ENCODE assay signal across 8 cellular contexts in the genomic region with DNA sequence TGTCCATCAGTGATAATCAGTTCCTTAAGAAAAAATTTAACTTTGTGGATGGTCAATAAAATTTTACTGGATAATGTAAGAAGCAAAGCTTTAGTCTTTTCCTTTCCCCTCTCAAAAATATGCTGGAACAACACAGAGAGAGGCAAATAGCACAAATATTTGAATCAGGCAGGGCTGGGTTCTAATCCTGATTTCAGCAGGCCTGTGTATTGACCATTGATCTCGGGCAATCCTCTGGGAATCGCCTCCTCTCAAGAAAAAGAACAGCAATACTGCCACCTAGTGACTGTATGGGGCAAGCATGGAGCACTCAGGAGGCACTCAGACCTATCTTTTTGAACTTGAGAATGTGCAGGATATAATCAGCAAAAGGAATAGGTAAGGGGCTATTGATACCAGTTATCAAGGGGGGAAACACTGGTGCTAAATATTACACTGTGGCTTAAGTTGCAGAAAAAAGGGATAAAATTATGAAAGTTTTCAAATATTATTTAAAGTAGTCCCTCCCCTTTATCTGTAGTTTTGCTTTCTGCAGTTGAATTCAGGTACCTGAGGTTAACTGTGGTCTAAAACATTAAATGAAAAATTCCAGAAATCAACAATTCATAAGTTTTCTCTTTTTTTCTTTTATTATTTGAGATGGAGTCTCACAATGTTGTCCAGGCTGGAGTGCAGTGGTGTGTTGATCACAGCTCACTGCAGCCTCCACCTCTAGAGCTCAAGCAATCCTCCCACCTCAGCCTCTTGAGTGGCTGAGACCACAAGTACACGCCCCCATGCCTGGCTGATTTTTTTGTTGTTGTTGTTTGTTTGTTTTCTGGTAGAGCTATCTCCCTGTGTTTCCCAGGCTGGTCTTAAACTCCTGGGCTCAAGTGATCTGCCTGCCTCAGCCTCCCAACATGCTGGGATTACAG.
A peak's percentile ranks its signal among the peaks of the same experiment; 100 is the strongest.
DNase-seq lines count a peak whose midpoint lies in the region; ATAC-seq and TF ChIP-seq lines count a peak whose summit lies in the region.

No MANE protein-coding gene starts in this region.

- TF ChIP-seq CTCF in H9 (conservative IDR thresholded peaks at IDR 0.05) (peak; percentile 88), WERI-Rb-1 (IDR thresholded peaks at IDR 0.05; ENCODE audit: low read depth, low read length) (peak; percentile 72), mucosa of descending colon (IDR thresholded peaks at IDR 0.05) (peak; percentile 60), upper lobe of left lung (IDR thresholded peaks at IDR 0.05) (peak; percentile 60 to 76 (median 68))

- H3K4ac ChIP-seq in H9 (ENCODE audit: low read depth, low read length): no peak overlapping the region

- H3K79me1 ChIP-seq in H9 (ENCODE audit: insufficient read depth, low read depth, low read length, poor library complexity, severe bottlenecking): no peaks in the 10 kb centered on the region

- no peak for TF ChIP-seq EP300 in upper lobe of left lung (IDR thresholded peaks at IDR 0.05)

- no peak overlapping the region for H4K91ac ChIP-seq in H9 (ENCODE audit: insufficient read length, low read depth, low read length)

- H4K20me1 ChIP-seq in H9 (ENCODE audit: control insufficient read depth, insufficient read depth, insufficient read length): no peaks in the 10 kb centered on the region

- intact Hi-C loops in mucosa of descending colon (cut with DNase I, micrococcal nuclease): loop anchor here (5.0 to 10.0 kb wide), 3 partner anchors 164 to 466 kb away; no protein-coding TSS in a partner anchor
- intact Hi-C loops in activated T-helper 2 cell treated with anti-CD3 and anti-CD28 coated beads, Interferon-gamma antibody, Interleukin-2, Interleukin-4, amounts not matched to agents 10 μg/mL and 5 μg/mL and 100 μg/mL, durations not matched to agents 14 hours and 24 hours and 36 hours (cut with micrococcal nuclease): loop anchor here (1.0 to 5.0 kb wide), 7 partner anchors 101 to 776 kb away; a partner anchor contains a TSS

- H3K4me3 ChIP-seq in WERI-Rb-1 (ENCODE audit: low read depth, low read length): no peak overlapping the region
- H3K4me3 ChIP-seq in mucosa of descending colon: no peak overlapping the region
- no peak overlapping the region for H3K4me3 ChIP-seq in upper lobe of left lung

- no peak overlapping the region for H3K4me2 ChIP-seq in H9 (ENCODE audit: insufficient read depth, insufficient read length, low read length)

- no peak overlapping the region for H4K5ac ChIP-seq in H9 (ENCODE audit: insufficient read length, low read depth, low read length)

- H2BK5ac ChIP-seq in H9 (ENCODE audit: insufficient read length, low read length): no peak overlapping the region

- H2BK12ac ChIP-seq in H9 (ENCODE audit: insufficient read length, low read depth, low read length): no peak overlapping the region

- no peak overlapping the region for H2BK20ac ChIP-seq in H9 (ENCODE audit: low read depth, low read length, poor library complexity, severe bottlenecking)

- H3K4me1 ChIP-seq in H9 (ENCODE audit: insufficient read depth, low read length) (peaks cover 8% of the 10 kb centered on the region; the same call in 1 of the 2 replicates), mucosa of descending colon (ENCODE audit: low read depth) (peaks cover 16% of the 10 kb centered on the region), upper lobe of left lung (peaks cover 9 to 14% (median 11%) of the 10 kb centered on the region in 4 donors)

- no peak overlapping the region for H2AFZ ChIP-seq in H9 (ENCODE audit: low read length)

- H3K36me3 Mint-ChIP-seq in H9 (ENCODE audit: insufficient read depth in 1 of 3, low read depth in 3 of 3): no peaks in the 10 kb centered on the region
- H3K36me3 Mint-ChIP-seq in activated T-helper 2 cell treated with anti-CD3 and anti-CD28 coated beads, Interferon-gamma antibody, Interleukin-2, Interleukin-4, amounts not matched to agents 10 μg/mL and 5 μg/mL and 100 μg/mL, durations not matched to agents 14 hours and 24 hours and 36 hours (ENCODE audit: low read depth): no peaks in the 10 kb centered on the region

- no peak overlapping the region for H3K56ac ChIP-seq in H9 (ENCODE audit: insufficient read length, low read depth, low read length)

- no peaks in the 10 kb centered on the region for H3K9me3 Mint-ChIP-seq in H9
- H3K9me3 Mint-ChIP-seq in activated T-helper 2 cell treated with anti-CD3 and anti-CD28 coated beads, Interferon-gamma antibody, Interleukin-2, Interleukin-4, amounts not matched to agents 10 μg/mL and 5 μg/mL and 100 μg/mL, durations not matched to agents 14 hours and 24 hours and 36 hours: no peaks in the 10 kb centered on the region

- H3K23ac ChIP-seq in H9 (ENCODE audit: insufficient read length, low read depth, low read length): no peak overlapping the region

- no peaks in the 10 kb centered on the region for H3K23me2 ChIP-seq in H9 (ENCODE audit: insufficient read length, low read depth, low read length, poor library complexity, severe bottlenecking)

- peaks cover 59% of the 10 kb centered on the region in 2 experiments for H3K4me1 Mint-ChIP-seq in H9
- peaks cover 47% of the 10 kb centered on the region for H3K4me1 Mint-ChIP-seq in activated T-helper 2 cell treated with anti-CD3 and anti-CD28 coated beads, Interferon-gamma antibody, Interleukin-2, Interleukin-4, amounts not matched to agents 10 μg/mL and 5 μg/mL and 100 μg/mL, durations not matched to agents 14 hours and 24 hours and 36 hours (ENCODE audit: low read depth)

- H2BK120ac ChIP-seq in H9 (ENCODE audit: low read depth, low read length, poor library complexity, severe bottlenecking): no peak overlapping the region

- H4K8ac ChIP-seq in H9 (replicated peaks; ENCODE audit: insufficient read length, low read depth, low read length): no peak overlapping the region

- H3K27ac Mint-ChIP-seq in H9: peak overlapping the region; percentile 45 to 77 (median 68); a peak in 5 of 7 replicates
- H3K27ac Mint-ChIP-seq in activated T-helper 2 cell treated with anti-CD3 and anti-CD28 coated beads, Interferon-gamma antibody, Interleukin-2, Interleukin-4, amounts not matched to agents 10 μg/mL and 5 μg/mL and 100 μg/mL, durations not matched to agents 14 hours and 24 hours and 36 hours: no peak overlapping the region

- no peaks in the 10 kb centered on the region for H3K9me3 ChIP-seq in H9 (ENCODE audit: control insufficient read depth, low read depth, low read length)
- H3K9me3 ChIP-seq in WERI-Rb-1 (ENCODE audit: severe bottlenecking): no peaks in the 10 kb centered on the region
- no peaks in the 10 kb centered on the region for H3K9me3 ChIP-seq in mucosa of descending colon
- no peaks in the 10 kb centered on the region for H3K9me3 ChIP-seq in upper lobe of left lung

- H3K18ac ChIP-seq in H9 (ENCODE audit: insufficient read length, low read depth, low read length): no peak overlapping the region

- no peak overlapping the region for H3K9ac ChIP-seq in H9 (ENCODE audit: extremely low read depth, insufficient read length, low read length)

- no peaks in the 10 kb centered on the region; the same call in 1 of the 2 replicates for H3K27me3 Mint-ChIP-seq in H9 (ENCODE audit: low read depth)
- no peaks in the 10 kb centered on the region for H3K27me3 Mint-ChIP-seq in activated T-helper 2 cell treated with anti-CD3 and anti-CD28 coated beads, Interferon-gamma antibody, Interleukin-2, Interleukin-4, amounts not matched to agents 10 μg/mL and 5 μg/mL and 100 μg/mL, durations not matched to agents 14 hours and 24 hours and 36 hours (ENCODE audit: low read depth)

- H2AK5ac ChIP-seq in H9 (ENCODE audit: insufficient read length, low read length): no peak overlapping the region

- no peaks in the 10 kb centered on the region for H3K79me2 ChIP-seq in H9 (ENCODE audit: insufficient read depth, low read length)

- H3K27me3 ChIP-seq in H9 (ENCODE audit: insufficient read depth, low read length) (no peaks in the 10 kb centered on the region), WERI-Rb-1 (ENCODE audit: insufficient read depth, low read depth, severe bottlenecking) (no peaks in the 10 kb centered on the region), upper lobe of left lung (no peaks in the 10 kb centered on the region)

- H3K14ac ChIP-seq in H9 (ENCODE audit: insufficient read depth, low read length): no peak overlapping the region

- no peak overlapping the region for H3T11ph ChIP-seq in H9 (ENCODE audit: low read length)

- H2BK15ac ChIP-seq in H9 (ENCODE audit: low read depth, low read length): no peak overlapping the region

- no peaks in the 10 kb centered on the region for H3K36me3 ChIP-seq in WERI-Rb-1
- peaks cover 6% of the 10 kb centered on the region for H3K36me3 ChIP-seq in mucosa of descending colon (ENCODE audit: low read depth)
- H3K36me3 ChIP-seq in upper lobe of left lung: no peaks in the 10 kb centered on the region

- H3K4me3 Mint-ChIP-seq in H9: no peak overlapping the region
- H3K4me3 Mint-ChIP-seq in activated T-helper 2 cell treated with anti-CD3 and anti-CD28 coated beads, Interferon-gamma antibody, Interleukin-2, Interleukin-4, amounts not matched to agents 10 μg/mL and 5 μg/mL and 100 μg/mL, durations not matched to agents 14 hours and 24 hours and 36 hours (ENCODE audit: low read depth): no peak overlapping the region

- DNase-seq in D341Med (ENCODE audit: low spot score) (peak; percentile 65), H9 (peak; percentile 73), NCI-H2171 treated with DMSO at 0.1 percent for 48 hours (lab: John Stamatoyannopoulos, UW) (peak; percentile 74), WERI-Rb-1 (peak; percentile 76), epithelial cell of prostate (ENCODE audit: low read depth, low spot score) (peak; percentile 10), mucosa of descending colon (peak in 1 of 3 donors; percentile 85), upper lobe of left lung (peak in 1 of 2 donors; percentile 49)
- no peak for DNase-seq in activated T-helper 2 cell treated with anti-CD3 and anti-CD28 coated beads, Interferon-gamma antibody, Interleukin-2, Interleukin-4, amounts not matched to agents 10 μg/mL and 5 μg/mL and 100 μg/mL, durations not matched to agents 14 hours and 24 hours and 36 hours (ENCODE audit: low spot score)

- no CpG with 5 or more reads among the region's 3 CpGs for WGBS in H9 (ENCODE audit: extremely low coverage, insufficient read length, low lambda C conversion rate)
- 17 to 22% methylated on average over 3 of the region's 3 CpGs for WGBS in upper lobe of left lung, 2 donors

- H3K27ac ChIP-seq in H9 (ENCODE audit: insufficient read length, low read depth, low read length) (no peak overlapping the region), WERI-Rb-1 (no peak overlapping the region), epithelial cell of prostate (no peak overlapping the region), upper lobe of left lung (no peak overlapping the region)

- TF ChIP-seq POLR2A in upper lobe of left lung (IDR thresholded peaks at IDR 0.05): no peak

- peak; percentile 65 for ATAC-seq in mucosa of descending colon
- peak; percentile 61 to 72 for ATAC-seq in upper lobe of left lung (ENCODE audit: low FRiP score in 2 of 2)
